8 cellular contexts compared by ENCODE assay signal in the genomic region with DNA sequence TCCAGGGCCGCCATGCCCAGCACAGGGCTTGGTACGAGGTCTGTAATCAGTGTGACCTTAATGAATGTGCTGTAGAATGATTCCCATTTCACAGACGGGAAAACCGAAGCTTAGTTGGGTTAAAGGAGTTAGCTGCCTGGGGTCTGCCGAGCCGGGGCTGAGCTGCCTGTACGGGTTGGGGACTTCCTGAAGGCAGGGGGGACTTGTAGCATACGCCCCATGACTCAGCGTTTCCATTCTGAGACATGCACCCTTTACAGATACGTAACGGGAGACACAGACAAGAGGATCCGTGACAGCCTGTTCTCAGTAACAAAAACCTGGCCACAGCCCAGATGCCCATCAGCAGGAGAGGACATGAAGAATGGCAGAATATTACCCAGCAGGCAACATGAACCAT. TPM values are rescaled to one million over a fixed set of nuclear protein-coding genes. Genes with fewer than 3 reads are reported as not detected.
A peak's percentile ranks its signal among the peaks of the same experiment; 100 is the strongest.
DNase-seq lines count a peak whose midpoint lies in the region; ATAC-seq, FAIRE-seq and TF ChIP-seq lines count a peak whose summit lies in the region.
"Not testable (repeated sequence)": the region's sequence is repeated elsewhere in the genome, so short reads cannot be mapped to it uniquely, and the experiment has no call there.
"Had no signal": no experiment of that assay in that cellular context is flagged by ENCODE, and none has a peak within 500 bp of the region (broad histone marks: within the 10 kb centered on the region; RNA-seq: fewer than 3 reads in every experiment).

No MANE protein-coding gene starts in this region.

- SMC1A ChIA-PET in GM12878 (lab: Charles Lee; ENCODE audit: uncharacterized antibody, unreplicated experiment), result not testable (repeated sequence)

- H3K9ac ChIP-seq in GM12878 (ENCODE audit: control insufficient read depth, insufficient read depth, low read length), result not testable (repeated sequence)

- TF ChIP-seq EP300 in GM12878 (IDR thresholded peaks at IDR 0.05; ENCODE audit: borderline replicate concordance in 1 of 2, control insufficient read depth in 1 of 2, low read depth in 2 of 2, low read length in 2 of 2), result not testable (repeated sequence)

- H4K20me1 ChIP-seq in GM12878 (ENCODE audit: control insufficient read depth, insufficient read depth), result not testable (repeated sequence)

- not testable (repeated sequence) for TF ChIP-seq CTCF in GM12878 (IDR thresholded peaks at IDR 0.05 in 2 of 3, conservative IDR thresholded peaks at IDR 0.05 in 1 of 3; ENCODE audit: control insufficient read depth in 2 of 3, extremely low read depth in 1 of 3, insufficient read depth in 1 of 3, low read depth in 3 of 3, low read length in 3 of 3)

- peak; percentile 95 for ATAC-seq in GM12878
- peak; percentile 84 for ATAC-seq in left ventricle myocardium superior

- H3K4me2 ChIP-seq in GM12878 (ENCODE audit: control insufficient read depth, insufficient read depth), result peak overlapping the region; percentile 1; the same call in 1 of the 2 replicates

- not testable (repeated sequence) for H3K4me3 ChIP-seq in GM12878

- 11% methylated on average over 10 of the region's 12 CpGs for WGBS in GM12878 (ENCODE audit: insufficient coverage, insufficient replicate concordance, low lambda C conversion rate, missing lambda C conversion rate)

- intact Hi-C loops in GM12878 (cut with micrococcal nuclease; ENCODE audit: unreplicated experiment); left ventricle myocardium superior (cut with micrococcal nuclease): not testable (repeated sequence)

- peak overlapping the region; percentile 74 for H2AFZ ChIP-seq in GM12878 (ENCODE audit: control insufficient read depth, low read depth, low read length)

- not testable (repeated sequence) for BruUV-seq in GM12878 (replicated peaks; lab: Mats Ljungman, UMichigan)

- H3K4me1 ChIP-seq in GM12878 (ENCODE audit: control insufficient read depth, insufficient read depth, low read length), result peaks cover 12% of the 10 kb centered on the region

- CTCF ChIA-PET in GM12878 (lab: Yijun Ruan, JAX), result not testable (repeated sequence)

- POLR2A ChIA-PET in GM12878 (lab: Charles Lee), result interaction anchor here (0.6 kb wide), 1 partner anchor 197 kb away, joined by 7 read pairs; no protein-coding TSS in a partner anchor

- 0 out of 2 replicates have a peak overlapping the region, but pooled peaks have one; percentile 19 for H3K27ac ChIP-seq in GM12878 (ENCODE audit: control insufficient read depth, insufficient read depth)

- not testable (repeated sequence) for FAIRE-seq in GM12878 (lab: Jason Lieb, UNC)

- DNase-seq in GM19238 (ENCODE audit: insufficient read length, low spot score), result peak; percentile 37
- peak; percentile 34 for DNase-seq in HT1080 (ENCODE audit: low read depth)
- peak; percentile 13 for DNase-seq in T-helper 22 cell (ENCODE audit: low read depth)
- peak; percentile 60 for DNase-seq in activated CD8-positive, alpha-beta memory T cell treated with anti-CD3 and anti-CD28 coated beads, Interleukin-2, amount 50 U/mL, for 4 hours
- DNase-seq in GM12878 (ENCODE audit: low read depth, low spot score), result peak; percentile 43
- peak; percentile 51 for DNase-seq in left ventricle myocardium superior
- DNase-seq in stimulated activated CD4-positive, alpha-beta T cell treated with anti-CD3 and anti-CD28 coated beads, Interleukin-1b, Interleukin-23, amount 100 ng/mL, for 48 hours, result peak; percentile 76

- not testable (repeated sequence) for H3K79me2 ChIP-seq in GM12878 (ENCODE audit: control insufficient read depth, insufficient read depth, low read length)

- H3K27me3 ChIP-seq in GM12878 (replicated peaks in 1 of 2; ENCODE audit: control insufficient read depth in 2 of 2, insufficient read depth in 2 of 2, low read length in 1 of 2), result not testable (repeated sequence)

- TF ChIP-seq POLR2A in GM12878 (IDR thresholded peaks at IDR 0.05; ENCODE audit: low read depth, low read length), result not testable (repeated sequence)

- RAD21 ChIA-PET in GM12878 (lab: Charles Lee; ENCODE audit: unreplicated experiment), result not testable (repeated sequence)

- H3K36me3 ChIP-seq in GM12878 (ENCODE audit: control insufficient read depth in 2 of 2, insufficient read depth in 2 of 2, low read length in 1 of 2), result not testable (repeated sequence)

- not testable (repeated sequence) for H3K9me3 ChIP-seq in GM12878 (replicated peaks; ENCODE audit: control insufficient read depth, insufficient read depth, low read length)

- in situ Hi-C loops in GM12878 (cut with MboI), result not testable (repeated sequence)

- not testable (repeated sequence) for TF ChIP-seq RAD21 in GM12878 (IDR thresholded peaks at IDR 0.05; ENCODE audit: insufficient read depth, low read depth, low read length)

TF ChIP-seq in GM12878, 131 proteins besides CTCF, POLR2A, EP300 and RAD21:
- peak; percentile 95 for TF ChIP-seq BACH1 (IDR thresholded peaks at IDR 0.05; ENCODE audit: borderline replicate concordance)
- peak; percentile 22; the same call in 1 of the 2 replicates for TF ChIP-seq ATF7 (IDR thresholded peaks at IDR 0.05; ENCODE audit: low read depth)
- peak; percentile 34; the same call in 1 of the 2 replicates for TF ChIP-seq CREB1 (IDR thresholded peaks at IDR 0.05; ENCODE audit: low read depth)
- peak; percentile 41; the same call in 1 of the 2 replicates for TF ChIP-seq CREM (IDR thresholded peaks at IDR 0.05; ENCODE audit: low read depth)
- 0 out of 2 replicates have a peak, but pooled peaks have one; percentile 12 for TF ChIP-seq JUNB (IDR thresholded peaks at IDR 0.05)

RNA-seq across cellular contexts. Expression of gene PVRIG, which starts 23.6 kb away (rescaled TPM):
- total RNA-seq in HT1080 (2014; rRNA removed; shearing (Covaris generic)), result not detected in 2 replicates
- polyA plus RNA-seq in HT1080 (2015; cell fraction: cytosol; rRNA removed), result not detected in 2 replicates
- not detected in 2 replicates for polyA plus RNA-seq in HT1080 (2015; cell fraction: nucleus; rRNA removed)
- 20.3 and 21.7 TPM in 2 replicates for total RNA-seq in GM12878 (2013; cell fraction: nucleolus; rRNA removed)
- total RNA-seq in GM12878 (2014; rRNA removed), result 25.6 and 29.8 TPM in 2 replicates
- total RNA-seq in GM12878 (2014; rRNA removed; fragmentation: Illumina TruSeq; extraction: Trizol), result 5.2 and 7.7 TPM in 2 replicates
- total RNA-seq in GM12878 (2021), result 27.4 and 27.7 TPM in 2 replicates
- polyA plus RNA-seq in GM12878 (2011; ENCODE audit: low read depth), result 3.7 TPM
- polyA plus RNA-seq in GM12878 (2011; rRNA removed), result 3.1 and 8.4 TPM in 2 replicates
- 14.7 and 23.1 TPM in 2 replicates for polyA plus RNA-seq in GM12878 (2011; cell fraction: cytosol; rRNA removed)
- 21.8 and 23.1 TPM in 2 replicates for polyA plus RNA-seq in GM12878 (2011; cell fraction: nucleus; rRNA removed)
- 13.9 and 14.6 TPM in 2 replicates for polyA plus RNA-seq in GM12878 (2012)
- 0.38 and 3.9 TPM in 2 replicates for polyA plus RNA-seq in GM12878 (2014; fragmentation: Illumina TruSeq; extraction: Trizol)
- 1 to 10 TPM; 1.3 to 3.6 TPM for polyA plus RNA-seq in GM12878 (2014; fragmentation: Nextera tagmentation; extraction: Ambion mirVana)
- 39.4 and 41.4 TPM in 2 replicates for polyA plus RNA-seq in GM12878 (2014; rRNA removed)
- polyA plus RNA-seq in GM12878 (2016; fragmentation: Nextera tagmentation; extraction: Ambion mirVana), result 10 to 100 TPM; 43.9 to 44.0 TPM
- 1.7 and 6.8 TPM in 2 replicates for polyA minus RNA-seq in GM12878 (2011; rRNA and poly(A)+ RNA removed)
- polyA minus RNA-seq in GM12878 (2011; cell fraction: cytosol; rRNA and poly(A)+ RNA removed), result 5.3 and 7.0 TPM in 2 replicates
- polyA minus RNA-seq in GM12878 (2011; cell fraction: nucleus; rRNA and poly(A)+ RNA removed), result 10.0 and 16.9 TPM in 2 replicates
- total RNA-seq in left ventricle myocardium superior, result not detected
- total RNA-seq: progenitor cell of endocrine pancreas had no signal

Comparison
In these comparisons a context has a peak if more than half of its experiments do, and no peak if none do; other contexts are left out.
1. DNase-seq: peak in every context shown above with its lines; median percentile 76 in stimulated activated CD4-positive, alpha-beta T cell treated with anti-CD3 and anti-CD28 coated beads, Interleukin-1b, Interleukin-23, amount 100 ng/mL, for 48 hours; 60 in activated CD8-positive, alpha-beta memory T cell treated with anti-CD3 and anti-CD28 coated beads, Interleukin-2, amount 50 U/mL, for 4 hours; 51 in left ventricle myocardium superior; 43 in GM12878; 37 in GM19238; 34 in HT1080; 13 in T-helper 22 cell.